In the genomic region with DNA sequence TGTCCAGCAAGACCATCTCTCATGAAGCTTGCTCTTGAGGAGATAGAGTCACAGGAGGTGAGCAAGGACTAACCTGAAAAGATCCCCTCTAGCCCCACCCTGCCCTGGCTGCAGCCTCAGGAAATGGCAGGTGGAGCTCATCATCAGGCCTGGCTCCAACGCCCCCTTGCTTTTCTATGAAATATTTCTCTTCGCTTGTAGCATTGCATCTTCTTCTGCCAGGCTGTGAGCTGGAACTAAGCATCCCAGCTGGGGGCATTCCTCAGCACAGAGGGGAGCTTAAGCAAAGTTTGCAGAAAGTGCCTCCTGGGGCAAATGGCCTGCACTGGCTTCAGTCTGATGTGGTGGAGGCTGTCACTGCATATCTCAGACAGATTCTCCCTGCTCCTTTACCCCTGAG, we compare ENCODE assay signal across 1 cellular context.
TF ChIP-seq lines count a peak whose summit lies in the region.

No MANE protein-coding gene starts in this region.

TF ChIP-seq in Ishikawa, 13 proteins besides CTCF, POLR2A, EP300 and RAD21 (continued from another document):
- no peak for TF ChIP-seq REST (IDR thresholded peaks at IDR 0.05; ENCODE audit: low read depth)
- TF ChIP-seq, protein P1, sequence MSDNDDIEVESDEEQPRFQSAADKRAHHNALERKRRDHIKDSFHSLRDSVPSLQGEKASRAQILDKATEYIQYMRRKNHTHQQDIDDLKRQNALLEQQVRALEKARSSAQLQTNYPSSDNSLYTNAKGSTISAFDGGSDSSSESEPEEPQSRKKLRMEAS (IDR thresholded peaks at IDR 0.05) = no peak
- TF ChIP-seq CEBPB (IDR thresholded peaks at IDR 0.05) = no peak
- TF ChIP-seq EGR1 (IDR thresholded peaks at IDR 0.05) = no peak
- no peak for TF ChIP-seq YY1 (IDR thresholded peaks at IDR 0.05; ENCODE audit: low read depth)
- TF ChIP-seq ZBTB7A (IDR thresholded peaks at IDR 0.05; ENCODE audit: low read depth) = no peak
- TF ChIP-seq NFIC (IDR thresholded peaks at IDR 0.05) = no peak
- TF ChIP-seq TAF1 (IDR thresholded peaks at IDR 0.05; ENCODE audit: low read depth) = no peak
